Comparison of ENCODE assay signal across 1 cellular context in genomic region chr17:42049834-42050359, GRCh38.
TF ChIP-seq lines count a peak whose summit lies in the region.

No MANE protein-coding gene starts in this region.

TF ChIP-seq in GM12878, 131 proteins besides CTCF, POLR2A, EP300 and RAD21:
- TF ChIP-seq, protein P1, sequence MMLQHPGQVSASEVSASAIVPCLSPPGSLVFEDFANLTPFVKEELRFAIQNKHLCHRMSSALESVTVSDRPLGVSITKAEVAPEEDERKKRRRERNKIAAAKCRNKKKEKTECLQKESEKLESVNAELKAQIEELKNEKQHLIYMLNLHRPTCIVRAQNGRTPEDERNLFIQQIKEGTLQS (IDR thresholded peaks at IDR 0.05; ENCODE audit: borderline replicate concordance, extremely low read depth, low read depth, low read length), result no peak
- TF ChIP-seq SRF (IDR thresholded peaks at IDR 0.05; ENCODE audit: low read depth in 2 of 2, low read length in 2 of 2) (no peak), SREBF1 (IDR thresholded peaks at IDR 0.05; ENCODE audit: low read length) (no peak), HSF1 (IDR thresholded peaks at IDR 0.05; ENCODE audit: low read depth, low read length) (no peak), ZBED1 (IDR thresholded peaks at IDR 0.05; ENCODE audit: borderline replicate concordance) (no peak), HDGF (IDR thresholded peaks at IDR 0.05) (no peak), EED (IDR thresholded peaks at IDR 0.05; ENCODE audit: low read depth) (no peak), WRNIP1 (IDR thresholded peaks at IDR 0.05; ENCODE audit: borderline replicate concordance, low read depth, low read length) (no peak), ZNF622 (IDR thresholded peaks at IDR 0.05) (no peak), SP1 (IDR thresholded peaks at IDR 0.05; ENCODE audit: low read depth, low read length) (no peak), EZH2 (IDR thresholded peaks at IDR 0.05; ENCODE audit: borderline replicate concordance, control insufficient read depth, low read depth, low read length) (no peak), RBBP5 (conservative IDR thresholded peaks at IDR 0.05) (no peak), TBL1XR1 (IDR thresholded peaks at IDR 0.05; ENCODE audit: low read depth, low read length) (no peak), PAX5 (IDR thresholded peaks at IDR 0.05; ENCODE audit: borderline replicate concordance, low read depth, low read length) (no peak), USF1 (IDR thresholded peaks at IDR 0.05; ENCODE audit: borderline replicate concordance, extremely low read length, insufficient read depth, low read depth, low read length) (no peak), ZNF687 (IDR thresholded peaks at IDR 0.05) (no peak), BHLHE40 (IDR thresholded peaks at IDR 0.05; ENCODE audit: borderline replicate concordance in 1 of 2, low read depth in 2 of 2, low read length in 1 of 2) (no peak), GATAD2B (conservative IDR thresholded peaks at IDR 0.05; ENCODE audit: low read depth) (no peak)
- TF ChIP-seq, protein P2, sequence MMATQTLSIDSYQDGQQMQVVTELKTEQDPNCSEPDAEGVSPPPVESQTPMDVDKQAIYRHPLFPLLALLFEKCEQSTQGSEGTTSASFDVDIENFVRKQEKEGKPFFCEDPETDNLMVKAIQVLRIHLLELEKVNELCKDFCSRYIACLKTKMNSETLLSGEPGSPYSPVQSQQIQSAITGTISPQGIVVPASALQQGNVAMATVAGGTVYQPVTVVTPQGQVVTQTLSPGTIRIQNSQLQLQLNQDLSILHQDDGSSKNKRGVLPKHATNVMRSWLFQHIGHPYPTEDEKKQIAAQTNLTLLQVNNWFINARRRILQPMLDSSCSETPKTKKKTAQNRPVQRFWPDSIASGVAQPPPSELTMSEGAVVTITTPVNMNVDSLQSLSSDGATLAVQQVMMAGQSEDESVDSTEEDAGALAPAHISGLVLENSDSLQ (IDR thresholded peaks at IDR 0.05), result no peak
- TF ChIP-seq, protein P3, sequence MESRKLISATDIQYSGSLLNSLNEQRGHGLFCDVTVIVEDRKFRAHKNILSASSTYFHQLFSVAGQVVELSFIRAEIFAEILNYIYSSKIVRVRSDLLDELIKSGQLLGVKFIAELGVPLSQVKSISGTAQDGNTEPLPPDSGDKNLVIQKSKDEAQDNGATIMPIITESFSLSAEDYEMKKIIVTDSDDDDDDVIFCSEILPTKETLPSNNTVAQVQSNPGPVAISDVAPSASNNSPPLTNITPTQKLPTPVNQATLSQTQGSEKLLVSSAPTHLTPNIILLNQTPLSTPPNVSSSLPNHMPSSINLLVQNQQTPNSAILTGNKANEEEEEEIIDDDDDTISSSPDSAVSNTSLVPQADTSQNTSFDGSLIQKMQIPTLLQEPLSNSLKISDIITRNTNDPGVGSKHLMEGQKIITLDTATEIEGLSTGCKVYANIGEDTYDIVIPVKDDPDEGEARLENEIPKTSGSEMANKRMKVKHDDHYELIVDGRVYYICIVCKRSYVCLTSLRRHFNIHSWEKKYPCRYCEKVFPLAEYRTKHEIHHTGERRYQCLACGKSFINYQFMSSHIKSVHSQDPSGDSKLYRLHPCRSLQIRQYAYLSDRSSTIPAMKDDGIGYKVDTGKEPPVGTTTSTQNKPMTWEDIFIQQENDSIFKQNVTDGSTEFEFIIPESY (IDR thresholded peaks at IDR 0.05), result no peak
TF ChIP-seq in GM12878: peak in this region for 0.
